In genomic region chr14:53882684-53883083, GRCh38 we compare ENCODE assay signal across 19 cellular contexts.
DNase-seq lines count a peak whose midpoint lies in the region; ATAC-seq, FAIRE-seq and TF ChIP-seq lines count a peak whose summit lies in the region.
"Had no signal": no experiment of that assay in that cellular context is flagged by ENCODE, and none has a peak within 500 bp of the region (broad histone marks: within the 10 kb centered on the region; RNA-seq: fewer than 3 reads in every experiment).

No MANE protein-coding gene starts in this region.

- intact Hi-C loops in HepG2 (cut with micrococcal nuclease; ENCODE audit: unreplicated experiment), result loop anchor here (10.0 kb wide), 1 partner anchor 62 kb away; no protein-coding TSS in a partner anchor
- intact Hi-C loops in right lobe of liver (cut with DNase I), result no loop called here
- intact Hi-C loops in cardiac septum (cut with DNase I), result no loop called here

- 2% methylated on average over 4 of the region's 4 CpGs for WGBS in HepG2 (ENCODE audit: low lambda C conversion rate)
- 38% methylated on average over 4 of the region's 4 CpGs for whole genome bisulfite sequencing in right lobe of liver (ENCODE audit: insufficient coverage, low coverage, low lambda C conversion rate, missing lambda C conversion rate)
- WGBS in gastroesophageal sphincter (ENCODE audit: low coverage in 1 of 2), 2 donors, result 65 to 73% methylated on average over 4 of the region's 4 CpGs

- H3K36me3 ChIP-seq in HepG2 (replicated peaks in 1 of 2; ENCODE audit: control insufficient read depth in 1 of 2, insufficient read depth in 2 of 2, low read length in 2 of 2) (no peaks in the 10 kb centered on the region), right lobe of liver (no peaks in the 10 kb centered on the region), OCI-LY3 (replicated peaks; ENCODE audit: low read depth, low read length) (no peaks in the 10 kb centered on the region), gastroesophageal sphincter (no peaks in the 10 kb centered on the region)

- TF ChIP-seq EP300 in HepG2 (IDR thresholded peaks at IDR 0.05; ENCODE audit: low read depth in 2 of 2, low read length in 2 of 2), result peak in 1 of 2 experiments; percentile 74; a peak in 1 of 4 replicates
- no peak for TF ChIP-seq EP300 in HepG2 (CRISPR knock-in tag; IDR thresholded peaks at IDR 0.05; ENCODE audit: borderline replicate concordance)
- TF ChIP-seq EP300 in gastroesophageal sphincter (IDR thresholded peaks at IDR 0.05), result no peak

- POLR2A ChIA-PET in HepG2 (lab: Yijun Ruan, JAX), result no interaction called here

- peaks cover 79% of the 10 kb centered on the region for H3K4me1 ChIP-seq in HepG2 (ENCODE audit: insufficient read depth, low read length)
- H3K4me1 ChIP-seq in right lobe of liver, result peaks cover 0 to 8% (median 3%) of the 10 kb centered on the region in 4 donors
- peaks cover 26% of the 10 kb centered on the region for H3K4me1 ChIP-seq in OCI-LY3 (ENCODE audit: low read length)
- peaks cover 0 to 6% (median 0%) of the 10 kb centered on the region in 3 donors for H3K4me1 ChIP-seq in gastroesophageal sphincter

- in situ Hi-C loops in HepG2 (cut with HindIII; ENCODE audit: extremely low pct_ligation_motif_present, low pct_unique_long_range_greater_than_20kb), result no loop called here

- H3K4me3 ChIP-seq in HepG2 (replicated peaks in 1 of 3; ENCODE audit: insufficient read depth in 1 of 3, low read depth in 2 of 3, low read length in 3 of 3) (no peak overlapping the region; a peak in 1 of 6 replicates), right lobe of liver (no peak overlapping the region), OCI-LY3 (ENCODE audit: low read length) (no peak overlapping the region), fibroblast of villous mesenchyme (ENCODE audit: low read depth, low read length) (no peak overlapping the region), gastroesophageal sphincter (no peak overlapping the region)

- H3K27ac ChIP-seq in HepG2 (ENCODE audit: extremely low read length, insufficient read depth, low read length) (peak overlapping the region; percentile 77), right lobe of liver (no peak overlapping the region), OCI-LY3 (ENCODE audit: low read length) (no peak overlapping the region), gastroesophageal sphincter (no peak overlapping the region)
- H3K27ac ChIP-seq: 22Rv1, C4-2B, KMS-11 had no signal

- peak; percentile 81 for DNase-seq in HepG2 (ENCODE audit: low spot score)
- DNase-seq in right lobe of liver, result no peak
- DNase-seq in fibroblast of villous mesenchyme (ENCODE audit: low read depth), result peak; percentile 56
- DNase-seq in NCI-H2227 (lab: John Stamatoyannopoulos, UW; ENCODE audit: unreplicated experiment), result no peak
- DNase-seq in AG08396 (ENCODE audit: low spot score), result no peak
- DNase-seq in cardiac septum (ENCODE audit: low spot score), result no peak
- DNase-seq: GDM1, MM.1S, NCI-H1105 treated with DMSO at 0.1 percent for 48 hours, NCI-H187, NCI-H446, Right ventricle myocardium superior, T-helper 17 cell had no signal

- H3K79me2 ChIP-seq in HepG2 (ENCODE audit: insufficient read depth, low read length) (no peaks in the 10 kb centered on the region), OCI-LY3 (ENCODE audit: low read length) (no peaks in the 10 kb centered on the region)

- peak; percentile 53 for FAIRE-seq in HepG2 (lab: Jason Lieb, UNC)
- FAIRE-seq: GM18507 had no signal

- H4K20me1 ChIP-seq in HepG2 (ENCODE audit: insufficient read depth, low read length) (no peaks in the 10 kb centered on the region), OCI-LY3 (ENCODE audit: insufficient read depth, low read length) (no peaks in the 10 kb centered on the region)

- H3K9ac ChIP-seq in HepG2 (ENCODE audit: insufficient read depth, low read depth, low read length) (peak overlapping the region; percentile 28; the same call in 1 of the 2 replicates), OCI-LY3 (ENCODE audit: low read length) (no peak overlapping the region)
- H3K9ac ChIP-seq: KMS-11 had no signal

- TF ChIP-seq CTCF in HepG2 (CRISPR knock-in tag; IDR thresholded peaks at IDR 0.05), result no peak
- no peak for TF ChIP-seq CTCF in right lobe of liver (IDR thresholded peaks at IDR 0.05)
- TF ChIP-seq CTCF in OCI-LY3 (IDR thresholded peaks at IDR 0.05; ENCODE audit: low read depth, low read length), result no peak
- TF ChIP-seq CTCF in fibroblast of villous mesenchyme (IDR thresholded peaks at IDR 0.05; ENCODE audit: insufficient read depth, low read depth, low read length), result no peak
- TF ChIP-seq CTCF in gastroesophageal sphincter (IDR thresholded peaks at IDR 0.05), result no peak

- ATAC-seq in HepG2 (no peak; the same call in 2 of the 3 replicates), right lobe of liver (no peak), gastroesophageal sphincter (no peak)
- ATAC-seq: T-helper 17 cell had no signal

- CTCF ChIA-PET in HepG2 (lab: Yijun Ruan, JAX; ENCODE audit: low intra/inter-chr PET ratio, low total read pairs), result no interaction called here

- H3K27me3 ChIP-seq in HepG2 (ENCODE audit: control insufficient read depth in 1 of 2, insufficient read depth in 2 of 2, low read length in 2 of 2) (no peaks in the 10 kb centered on the region), right lobe of liver (no peaks in the 10 kb centered on the region), OCI-LY3 (ENCODE audit: low read depth, low read length) (no peaks in the 10 kb centered on the region), gastroesophageal sphincter (no peaks in the 10 kb centered on the region)

- H3K4me2 ChIP-seq in HepG2 (ENCODE audit: low read depth, low read length), result peak overlapping the region; percentile 31; the same call in 1 of the 2 replicates
- H3K4me2 ChIP-seq in OCI-LY3 (ENCODE audit: low read length), result peak overlapping the region; percentile 78
- H3K4me2 ChIP-seq: KMS-11 had no signal

- no peaks in the 10 kb centered on the region for H3K9me3 ChIP-seq in HepG2 (ENCODE audit: low read length)
- H3K9me3 ChIP-seq in right lobe of liver, result no peaks in the 10 kb centered on the region
- H3K9me3 ChIP-seq in OCI-LY3 (ENCODE audit: insufficient read depth, low read length), result no peaks in the 10 kb centered on the region
- H3K9me3 ChIP-seq in gastroesophageal sphincter, result no peaks in the 10 kb centered on the region

- H2AFZ ChIP-seq in HepG2 (ENCODE audit: low read length) (peak overlapping the region; percentile 58), OCI-LY3 (ENCODE audit: low read depth, low read length) (peak overlapping the region; percentile 9; the same call in 1 of the 2 replicates)

- no peak for TF ChIP-seq RAD21 in HepG2 (CRISPR knock-in tag; IDR thresholded peaks at IDR 0.05)

- TF ChIP-seq POLR2A in HepG2 (IDR thresholded peaks at IDR 0.05; ENCODE audit: insufficient read depth in 1 of 2, low read depth in 2 of 2, low read length in 2 of 2) (no peak), right lobe of liver (IDR thresholded peaks at IDR 0.05) (no peak), gastroesophageal sphincter (IDR thresholded peaks at IDR 0.05) (no peak)

- BruUV-seq in HepG2 (replicated peaks; lab: Mats Ljungman, UMichigan), result no TSS peak

TF ChIP-seq in HepG2, 621 proteins besides CTCF, POLR2A, EP300 and RAD21 (continues in another document):
- TF ChIP-seq ZBTB7A (CRISPR knock-in tag; IDR thresholded peaks at IDR 0.05) (no peak), MED1 (CRISPR knock-in tag; IDR thresholded peaks at IDR 0.05) (peak; percentile 64; the same call in 1 of the 2 replicates), KLF16 (CRISPR knock-in tag; IDR thresholded peaks at IDR 0.05) (no peak), FOXP1 (IDR thresholded peaks at IDR 0.05) (no peak), FOXP1 (CRISPR knock-in tag; IDR thresholded peaks at IDR 0.05) (peak; percentile 16; the same call in 1 of the 2 replicates), SAP130 (CRISPR knock-in tag; IDR thresholded peaks at IDR 0.05; ENCODE audit: low read depth) (peak; percentile 34; the same call in 1 of the 2 replicates), PPARG (CRISPR knock-in tag; conservative IDR thresholded peaks at IDR 0.05) (peak; percentile 74; the same call in 1 of the 2 replicates), MAFF (IDR thresholded peaks at IDR 0.05; ENCODE audit: low read depth, low read length) (no peak), TP53 (CRISPR knock-in tag; conservative IDR thresholded peaks at IDR 0.05) (no peak), STAG1 (CRISPR knock-in tag; IDR thresholded peaks at IDR 0.05) (no peak)
- TF ChIP-seq, protein P1, sequence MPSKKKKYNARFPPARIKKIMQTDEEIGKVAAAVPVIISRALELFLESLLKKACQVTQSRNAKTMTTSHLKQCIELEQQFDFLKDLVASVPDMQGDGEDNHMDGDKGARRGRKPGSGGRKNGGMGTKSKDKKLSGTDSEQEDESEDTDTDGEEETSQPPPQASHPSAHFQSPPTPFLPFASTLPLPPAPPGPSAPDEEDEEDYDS (CRISPR knock-in tag; IDR thresholded peaks at IDR 0.05), result 0 out of 2 replicates have a peak, but pooled peaks have one; percentile 15
- TF ChIP-seq, protein P2, sequence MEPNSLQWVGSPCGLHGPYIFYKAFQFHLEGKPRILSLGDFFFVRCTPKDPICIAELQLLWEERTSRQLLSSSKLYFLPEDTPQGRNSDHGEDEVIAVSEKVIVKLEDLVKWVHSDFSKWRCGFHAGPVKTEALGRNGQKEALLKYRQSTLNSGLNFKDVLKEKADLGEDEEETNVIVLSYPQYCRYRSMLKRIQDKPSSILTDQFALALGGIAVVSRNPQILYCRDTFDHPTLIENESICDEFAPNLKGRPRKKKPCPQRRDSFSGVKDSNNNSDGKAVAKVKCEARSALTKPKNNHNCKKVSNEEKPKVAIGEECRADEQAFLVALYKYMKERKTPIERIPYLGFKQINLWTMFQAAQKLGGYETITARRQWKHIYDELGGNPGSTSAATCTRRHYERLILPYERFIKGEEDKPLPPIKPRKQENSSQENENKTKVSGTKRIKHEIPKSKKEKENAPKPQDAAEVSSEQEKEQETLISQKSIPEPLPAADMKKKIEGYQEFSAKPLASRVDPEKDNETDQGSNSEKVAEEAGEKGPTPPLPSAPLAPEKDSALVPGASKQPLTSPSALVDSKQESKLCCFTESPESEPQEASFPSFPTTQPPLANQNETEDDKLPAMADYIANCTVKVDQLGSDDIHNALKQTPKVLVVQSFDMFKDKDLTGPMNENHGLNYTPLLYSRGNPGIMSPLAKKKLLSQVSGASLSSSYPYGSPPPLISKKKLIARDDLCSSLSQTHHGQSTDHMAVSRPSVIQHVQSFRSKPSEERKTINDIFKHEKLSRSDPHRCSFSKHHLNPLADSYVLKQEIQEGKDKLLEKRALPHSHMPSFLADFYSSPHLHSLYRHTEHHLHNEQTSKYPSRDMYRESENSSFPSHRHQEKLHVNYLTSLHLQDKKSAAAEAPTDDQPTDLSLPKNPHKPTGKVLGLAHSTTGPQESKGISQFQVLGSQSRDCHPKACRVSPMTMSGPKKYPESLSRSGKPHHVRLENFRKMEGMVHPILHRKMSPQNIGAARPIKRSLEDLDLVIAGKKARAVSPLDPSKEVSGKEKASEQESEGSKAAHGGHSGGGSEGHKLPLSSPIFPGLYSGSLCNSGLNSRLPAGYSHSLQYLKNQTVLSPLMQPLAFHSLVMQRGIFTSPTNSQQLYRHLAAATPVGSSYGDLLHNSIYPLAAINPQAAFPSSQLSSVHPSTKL (CRISPR knock-in tag; IDR thresholded peaks at IDR 0.05), result peak; percentile 68

Comparison
In these comparisons a context has a peak if more than half of its experiments do, and no peak if none do; other contexts are left out.
1. DNase-seq: peak in HepG2 (single experiment) and fibroblast of villous mesenchyme (single experiment); none in right lobe of liver (0 of 3), NCI-H2227 (single experiment), AG08396 (single experiment) and cardiac septum (single experiment).